21 cellular contexts compared by ENCODE assay signal in the genomic region with DNA sequence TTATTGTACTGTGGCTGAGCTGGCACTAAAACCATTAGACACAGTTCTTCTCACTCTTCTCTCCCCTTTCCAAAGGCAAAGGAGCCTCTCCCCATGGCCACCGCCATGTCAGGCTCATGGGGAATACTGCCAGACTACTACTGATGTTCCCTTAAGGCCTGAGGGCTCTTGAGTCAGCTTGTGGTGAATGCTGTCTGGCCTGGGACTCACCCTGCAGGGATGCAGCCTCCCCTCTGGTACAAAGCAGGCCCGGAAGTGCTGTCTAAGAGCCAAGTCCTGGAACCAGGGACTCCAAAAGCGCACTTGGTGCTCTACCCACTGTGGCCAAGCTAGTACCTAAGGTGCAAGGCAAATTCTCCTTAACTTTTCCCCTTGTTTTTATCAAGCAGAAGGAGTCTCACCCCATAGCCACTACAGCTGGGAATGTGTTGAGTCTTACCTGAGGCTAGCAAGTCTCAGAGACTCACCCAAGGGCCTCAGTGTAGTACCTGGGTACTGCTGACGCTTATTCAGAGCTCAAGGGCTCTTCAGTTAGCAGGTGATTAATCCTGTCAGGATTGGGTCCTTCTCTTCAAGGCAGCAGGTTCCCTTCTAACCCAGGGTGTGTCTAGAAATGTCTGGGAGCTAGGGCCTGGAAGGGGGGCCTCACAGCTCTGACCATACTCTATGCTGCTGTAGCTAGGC. TPM values are rescaled to one million over a fixed set of nuclear protein-coding genes. Genes with fewer than 3 reads are reported as not detected.
DNase-seq lines count a peak whose midpoint lies in the region; FAIRE-seq and TF ChIP-seq lines count a peak whose summit lies in the region.
"Had no signal": no experiment of that assay in that cellular context is flagged by ENCODE, and none has a peak within 500 bp of the region (broad histone marks: within the 10 kb centered on the region; RNA-seq: fewer than 3 reads in every experiment).

No MANE protein-coding gene starts in this region.

- H3K9me2 ChIP-seq in GM23248 (ENCODE audit: insufficient read depth) = no peaks in the 10 kb centered on the region

- H3K9me3 ChIP-seq in GM23248 (ENCODE audit: low read depth) = no peaks in the 10 kb centered on the region
- H3K9me3 ChIP-seq in H1 (ENCODE audit: insufficient read depth in 2 of 2, low read depth in 1 of 2, low read length in 1 of 2) = no peaks in the 10 kb centered on the region
- no peaks in the 10 kb centered on the region for H3K9me3 ChIP-seq in smooth muscle cell (replicated peaks; ENCODE audit: low read depth)
- H3K9me3 ChIP-seq: Caco-2, right atrium auricular region, thyroid gland had no signal

- no peak overlapping the region for H4K5ac ChIP-seq in H1 (ENCODE audit: insufficient read length, low read depth, low read length)

- H3K27ac ChIP-seq in GM23248 (no peak overlapping the region), H1 (ENCODE audit: low read depth, low read length) (no peak overlapping the region), smooth muscle cell (ENCODE audit: low read depth) (peak overlapping the region; percentile 19)
- H3K27ac ChIP-seq: right atrium auricular region, thyroid gland, VCaP had no signal

- H3K4me1 ChIP-seq in GM23248 (ENCODE audit: insufficient read depth) = no peaks in the 10 kb centered on the region
- H3K4me1 ChIP-seq in H1 (replicated peaks in 1 of 4; ENCODE audit: control insufficient read depth in 3 of 4, insufficient read depth in 4 of 4, low read length in 3 of 4) = no peaks in the 10 kb centered on the region
- no peaks in the 10 kb centered on the region for H3K4me1 ChIP-seq in smooth muscle cell (ENCODE audit: low read depth)
- H3K4me1 ChIP-seq: Caco-2, right atrium auricular region, thyroid gland had no signal

- H3K23me2 ChIP-seq in H1 (ENCODE audit: low read depth, low read length) = no peaks in the 10 kb centered on the region

- H3K18ac ChIP-seq in H1 (ENCODE audit: extremely low read depth, low read length) = no peak overlapping the region

- H3K4me2 ChIP-seq in GM23248 (ENCODE audit: unreplicated experiment) = no peak overlapping the region
- H3K4me2 ChIP-seq in H1 (ENCODE audit: insufficient read depth in 1 of 2, low read depth in 2 of 2, low read length in 2 of 2) = no peak overlapping the region
- no peak overlapping the region for H3K4me2 ChIP-seq in smooth muscle cell

- H3K23ac ChIP-seq in H1 (ENCODE audit: insufficient read length) = no peak overlapping the region

- H3K36me3 ChIP-seq in GM23248 (ENCODE audit: low read depth) (no peaks in the 10 kb centered on the region), H1 (ENCODE audit: control insufficient read depth in 2 of 4, insufficient read depth in 4 of 4, low read length in 3 of 4) (no peaks in the 10 kb centered on the region), smooth muscle cell (ENCODE audit: low read depth) (no peaks in the 10 kb centered on the region)
- H3K36me3 ChIP-seq: right atrium auricular region, thyroid gland had no signal

- no peak overlapping the region for H4K91ac ChIP-seq in H1 (replicated peaks; ENCODE audit: insufficient read length, low read length)

- no peak for TF ChIP-seq RAD21 in H1 (IDR thresholded peaks at IDR 0.05 in 1 of 2, conservative IDR thresholded peaks at IDR 0.05 in 1 of 2; ENCODE audit: low read depth in 2 of 2, low read length in 2 of 2)

- no peak overlapping the region for H2BK12ac ChIP-seq in H1 (ENCODE audit: low read depth, low read length)

- no peak overlapping the region for H3K56ac ChIP-seq in H1 (replicated peaks; ENCODE audit: insufficient read length, low read depth, low read length)

- H2AFZ ChIP-seq in GM23248 = no peak overlapping the region
- peak overlapping the region; percentile 18; the same call in 1 of the 2 replicates for H2AFZ ChIP-seq in H1 (ENCODE audit: low read length)
- no peak overlapping the region for H2AFZ ChIP-seq in smooth muscle cell (ENCODE audit: low read depth)

- no peak for FAIRE-seq in H1 (lab: Jason Lieb, UNC)

- no peaks in the 10 kb centered on the region for H3K79me2 ChIP-seq in GM23248 (ENCODE audit: insufficient read depth)
- no peaks in the 10 kb centered on the region for H3K79me2 ChIP-seq in H1 (ENCODE audit: control insufficient read depth in 1 of 2, insufficient read depth in 2 of 2, low read length in 2 of 2)
- no peaks in the 10 kb centered on the region for H3K79me2 ChIP-seq in smooth muscle cell (ENCODE audit: low read depth)

- H3K4me3 ChIP-seq in GM23248 = no peak overlapping the region
- no peak overlapping the region for H3K4me3 ChIP-seq in H1 (ENCODE audit: extremely low read depth in 1 of 4, insufficient read depth in 2 of 4, low read depth in 3 of 4, low read length in 4 of 4)
- H3K4me3 ChIP-seq in smooth muscle cell = no peak overlapping the region
- H3K4me3 ChIP-seq: right atrium auricular region, thyroid gland had no signal

- TF ChIP-seq CTCF in H1 (IDR thresholded peaks at IDR 0.05; ENCODE audit: control extremely low read depth in 1 of 3, insufficient read depth in 1 of 3, low read depth in 1 of 3, low read length in 3 of 3) (no peak), smooth muscle cell (IDR thresholded peaks at IDR 0.05; ENCODE audit: borderline replicate concordance, insufficient read depth, poor library complexity, severe bottlenecking) (no peak)

- H3K79me1 ChIP-seq in H1 (ENCODE audit: low read depth, low read length) = no peaks in the 10 kb centered on the region

- no peak overlapping the region for H2BK120ac ChIP-seq in H1 (replicated peaks; ENCODE audit: low read depth, low read length)

- 19 to 30% methylated on average over 4 of the region's 4 CpGs for WGBS in GM23248 (ENCODE audit: low coverage in 1 of 2, low lambda C conversion rate in 2 of 2, missing lambda C conversion rate in 2 of 2), 2 experiments
- WGBS in H1 (ENCODE audit: extremely low coverage in 1 of 2, insufficient coverage in 1 of 2, insufficient read length in 1 of 2, insufficient replicate concordance in 2 of 2, low coverage in 1 of 2, low lambda C conversion rate in 2 of 2, missing lambda C conversion rate in 1 of 2), 2 experiments = 88% methylated on average over 4 of the region's 4 CpGs; no CpG with 5 or more reads in 1 of the 2 experiments
- 79% methylated on average over 4 of the region's 4 CpGs for WGBS in smooth muscle cell (ENCODE audit: low lambda C conversion rate)

- no peak for TF ChIP-seq POLR2A in H1 (IDR thresholded peaks at IDR 0.05; ENCODE audit: control extremely low read depth in 1 of 2, low read depth in 2 of 2, low read length in 2 of 2)

- H3K4ac ChIP-seq in H1 (replicated peaks; ENCODE audit: insufficient read length, low read depth, low read length) = no peak overlapping the region

- H3F3A ChIP-seq in GM23248 (ENCODE audit: insufficient read depth) (no peaks in the 10 kb centered on the region), smooth muscle cell (ENCODE audit: low read depth) (no peaks in the 10 kb centered on the region)

- H2AK5ac ChIP-seq in H1 (ENCODE audit: low read depth, low read length) = no peak overlapping the region

- H3K27me3 ChIP-seq in GM23248 (replicated peaks; ENCODE audit: insufficient read depth) = no peaks in the 10 kb centered on the region
- H3K27me3 ChIP-seq in H1 (replicated peaks in 1 of 4; ENCODE audit: control insufficient read depth in 3 of 4, extremely low read depth in 1 of 4, insufficient read depth in 3 of 4, low read length in 3 of 4) = no peaks in the 10 kb centered on the region
- H3K27me3 ChIP-seq in smooth muscle cell (ENCODE audit: low read depth) = peaks cover 4% of the 10 kb centered on the region
- H3K27me3 ChIP-seq: right atrium auricular region, thyroid gland had no signal

- no peak for TF ChIP-seq EP300 in H1 (IDR thresholded peaks at IDR 0.05; ENCODE audit: borderline replicate concordance in 1 of 2, low read depth in 2 of 2, low read length in 2 of 2)

- DNase-seq in GM23248 (peak; percentile 20), NCI-H510A treated with DMSO at 0.1 percent for 48 hours (lab: John Stamatoyannopoulos, UW) (peak; percentile 86), H1 (ENCODE audit: low read depth in 1 of 2, low spot score in 2 of 2) (no peak), smooth muscle cell (lab: John Stamatoyannopoulos, UW; ENCODE audit: unreplicated experiment) (no peak), NOMO-1 (lab: John Stamatoyannopoulos, UW; ENCODE audit: unreplicated experiment in 2 of 2) (no peak), KG1 (lab: John Stamatoyannopoulos, UW) (no peak)
- no peak for DNase-seq in activated CD4-positive, alpha-beta T cell treated with anti-CD3 and anti-CD28 coated beads, Interleukin-2, amount 50 U/mL, for 1 hour
- DNase-seq: activated CD4-positive, alpha-beta T cell treated with anti-CD3 and anti-CD28 coated beads, Interleukin-2, amount 50 U/mL, for 4 hours; activated naive CD4-positive, alpha-beta T cell; anterior cingulate cortex; Caco-2; effector memory CD4-positive, alpha-beta T cell; GF-D8; head of caudate nucleus; naive B cell; NCI-H1417 treated with DMSO at 0.1 percent for 48 hours; NCI-H446; thyroid gland had no signal

- no peak overlapping the region for H2BK15ac ChIP-seq in H1 (ENCODE audit: low read length)

- H3K9ac ChIP-seq in GM23248 (no peak overlapping the region), H1 (replicated peaks in 1 of 4; ENCODE audit: extremely low read depth in 1 of 4, low read depth in 3 of 4, low read length in 3 of 4) (no peak overlapping the region), smooth muscle cell (ENCODE audit: low read depth) (no peak overlapping the region)

- no peaks in the 10 kb centered on the region for H4K20me1 ChIP-seq in GM23248 (ENCODE audit: insufficient read depth)
- H4K20me1 ChIP-seq in H1 (replicated peaks in 1 of 2; ENCODE audit: control insufficient read depth in 1 of 2, insufficient read depth in 2 of 2, low read length in 2 of 2) = no peaks in the 10 kb centered on the region
- H4K20me1 ChIP-seq in smooth muscle cell (ENCODE audit: low read depth) = no peaks in the 10 kb centered on the region

- no peak overlapping the region for H3K14ac ChIP-seq in H1 (ENCODE audit: insufficient read length)

- H2BK5ac ChIP-seq in H1 (ENCODE audit: low read depth, low read length) = no peak overlapping the region

- POLR2A ChIA-PET in H1 (lab: Charles Lee; ENCODE audit: partially characterized antibody) = interaction anchor here (0.9 to 1.9 kb wide), 7 partner anchors 10 to 88 kb away, joined by 3 to 10 read pairs (median 5); no protein-coding TSS in a partner anchor

- in situ Hi-C loops in GM23248 (cut with MboI) = no loop called here

- no peak overlapping the region; the same call in 1 of the 2 replicates for H4K8ac ChIP-seq in H1 (ENCODE audit: extremely low read depth, insufficient read depth, low read length)

- CTCF ChIA-PET in H1 (lab: Charles Lee; ENCODE audit: partially characterized antibody) = interaction anchor here (0.7 to 1.3 kb wide), 10 partner anchors 10 to 187 kb away, joined by 3 to 5 read pairs (median 4); no protein-coding TSS in a partner anchor

- H2BK20ac ChIP-seq in H1 (ENCODE audit: low read length) = no peak overlapping the region

RNA-seq across cellular contexts. Expression of a gene that starts 33.2 kb away (rescaled TPM):
- total RNA-seq in GM23248 (2014; rRNA removed; shearing (Covaris generic)) = not detected in 2 replicates
- 0.43 and 1.5 TPM in 2 replicates for polyA plus RNA-seq in GM23248 (2016; fragmentation: Nextera tagmentation; extraction: Ambion mirVana)
- not detected in 2 replicates for total RNA-seq in H1 (2021; fragmentation: NEBNext Ultra II Directional; extraction: Animal tissue kit (Norgen Biotek cat#: 25700))
- polyA plus RNA-seq in H1 (2011; rRNA removed) = not detected in 2 replicates
- not detected for polyA plus RNA-seq in H1 (2011; cell fraction: cytosol; rRNA removed)
- polyA plus RNA-seq in H1 (2011; cell fraction: nucleus; rRNA removed) = not detected
- 0.60 to 2.5 TPM (median 0.88 TPM) in 4 replicates for polyA plus RNA-seq in H1 (2012, experiment 1 of 2)
- not detected for polyA plus RNA-seq in H1 (2012, experiment 2 of 2)
- polyA plus RNA-seq in H1 (2013, experiment 1 of 2) = not detected
- not detected for polyA plus RNA-seq in H1 (2013, experiment 2 of 2)
- polyA minus RNA-seq in H1 (2011; rRNA and poly(A)+ RNA removed) = not detected in 2 replicates
- polyA minus RNA-seq in H1 (2011; cell fraction: cytosol; rRNA and poly(A)+ RNA removed) = not detected
- not detected for polyA minus RNA-seq in H1 (2011; cell fraction: nucleus; rRNA and poly(A)+ RNA removed)
- total RNA-seq in smooth muscle cell = 15.1 and 27.1 TPM in 2 replicates
- polyA plus RNA-seq in smooth muscle cell = 10.2 and 43.3 TPM in 2 replicates
- total RNA-seq: Caco-2, osteocyte, thyroid gland had no signal

Comparison
In these comparisons a context has a peak if more than half of its experiments do, and no peak if none do; other contexts are left out.
1. DNase-seq: peak in GM23248 (single experiment) and NCI-H510A treated with DMSO at 0.1 percent for 48 hours (single experiment); none in H1 (0 of 2), smooth muscle cell (single experiment), NOMO-1 (0 of 2), KG1 (single experiment) and activated CD4-positive, alpha-beta T cell treated with anti-CD3 and anti-CD28 coated beads, Interleukin-2, amount 50 U/mL, for 1 hour (single experiment).
2. RNA of a gene that starts 33.2 kb away (total RNA-seq): 15.1 to 27.1 TPM in smooth muscle cell; not detected in GM23248 and not detected in H1; every median in the first group is over 10 times any median in the second.